Comparison of ENCODE assay signal across 29 cellular contexts in genomic region chr17:31882571-31882970, GRCh38. TPM values are rescaled to one million over a fixed set of nuclear protein-coding genes. Genes with fewer than 3 reads are reported as not detected.
DNase-seq lines count a peak whose midpoint lies in the region; ATAC-seq, FAIRE-seq and TF ChIP-seq lines count a peak whose summit lies in the region.
"Had no signal": no experiment of that assay in that cellular context is flagged by ENCODE, and none has a peak within 500 bp of the region (broad histone marks: within the 10 kb centered on the region; RNA-seq: fewer than 3 reads in every experiment).

No MANE protein-coding gene starts in this region.

- peak overlapping the region; percentile 78 to 94 (median 92) for H3K27ac Mint-ChIP-seq in naive B cell
- H3K27ac Mint-ChIP-seq: activated T-cell treated with anti-CD3 and anti-CD28 coated beads, Interleukin-2, amount 50 U/mL, for 72 hours; HFFc6; T-cell had no signal

- H3K27ac ChIP-seq in VCaP, result peak overlapping the region; percentile 93
- H3K27ac ChIP-seq: dorsolateral prefrontal cortex, SJCRH30, upper lobe of right lung had no signal

- DNase-seq in GM12891 (ENCODE audit: insufficient read length, low spot score) (no peak), MV-4-11 (lab: John Stamatoyannopoulos, UW) (peak; percentile 33), naive B cell (peak; percentile 69)
- DNase-seq: activated CD4-positive, alpha-beta T cell treated with anti-CD3 and anti-CD28 coated beads, Interleukin-2, amount 50 U/mL, for 4 hours; activated naive CD4-positive, alpha-beta T cell treated with anti-CD3 and anti-CD28 coated beads, Interleukin-2, amount 50 U/mL, for 16 hours; activated T-cell treated with anti-CD3 and anti-CD28 coated beads, Interleukin-2, amount 50 U/mL, for 72 hours; amygdala; dorsolateral prefrontal cortex; foreskin melanocyte; GOT3; HFFc6; kidney glomerular epithelial cell; midbrain; naive thymus-derived CD4-positive, alpha-beta T cell; NCI-H1417; NCI-H2081; NCI-H526; occipital lobe; SJCRH30; stimulated activated CD4-positive, alpha-beta T cell treated with anti-CD3 and anti-CD28 coated beads, Interleukin-4, amount 100 ng/mL, for 4 hours; T-cell; upper lobe of right lung had no signal

- FAIRE-seq in GM12891 (lab: Jason Lieb, UNC), result peak; percentile 51
- FAIRE-seq: endometrium, RCC 7860 had no signal

- no peaks in the 10 kb centered on the region for H3K27me3 Mint-ChIP-seq in naive B cell
- H3K27me3 Mint-ChIP-seq: naive thymus-derived CD4-positive, alpha-beta T cell; T-cell had no signal

- H3K36me3 Mint-ChIP-seq in naive B cell, result peaks cover 12 to 15% of the 10 kb centered on the region in 2 donors

- ATAC-seq in naive B cell (ENCODE audit: low read depth in 2 of 2), result peak; percentile 93 to 95
- no peak for ATAC-seq in HG02852 (IDR thresholded peaks at IDR 0.05; ENCODE audit: unreplicated experiment)
- ATAC-seq in GM19452 (IDR thresholded peaks at IDR 0.05; ENCODE audit: unreplicated experiment), result no peak
- ATAC-seq in GM18909 (IDR thresholded peaks at IDR 0.05; ENCODE audit: poor library complexity, unreplicated experiment), result no peak
- ATAC-seq in HG02938 (IDR thresholded peaks at IDR 0.05; ENCODE audit: unreplicated experiment), result no peak
- ATAC-seq: activated T-cell treated with anti-CD3 and anti-CD28 coated beads, Interleukin-2, amount 50 U/mL, for 72 hours; naive thymus-derived CD4-positive, alpha-beta T cell; T-cell; upper lobe of right lung had no signal

- no peaks in the 10 kb centered on the region for H3K9me3 Mint-ChIP-seq in naive B cell
- H3K9me3 Mint-ChIP-seq: activated T-cell treated with anti-CD3 and anti-CD28 coated beads, Interleukin-2, amount 50 U/mL, for 72 hours; HFFc6; naive thymus-derived CD4-positive, alpha-beta T cell; T-cell had no signal

- TF ChIP-seq CTCF in VCaP (conservative IDR thresholded peaks at IDR 0.05), result no peak

- peak overlapping the region; percentile 45 to 88 (median 76) for H3K4me3 Mint-ChIP-seq in naive B cell
- H3K4me3 Mint-ChIP-seq: activated T-cell treated with anti-CD3 and anti-CD28 coated beads, Interleukin-2, amount 50 U/mL, for 72 hours; HFFc6; naive thymus-derived CD4-positive, alpha-beta T cell; T-cell had no signal

- H3K4me1 Mint-ChIP-seq in naive B cell, result peaks cover 3 to 49% (median 26%) of the 10 kb centered on the region in 3 donors
- H3K4me1 Mint-ChIP-seq: T-cell had no signal

- TF ChIP-seq POLR2A in GM12891 (IDR thresholded peaks at IDR 0.05; ENCODE audit: low read depth, low read length), result no peak

TF ChIP-seq in GM12891, 5 proteins besides CTCF, POLR2A, EP300 and RAD21:
- TF ChIP-seq PAX5 (IDR thresholded peaks at IDR 0.05; ENCODE audit: insufficient read depth, low read length, severe bottlenecking) (no peak), TAF1 (IDR thresholded peaks at IDR 0.05; ENCODE audit: low read depth, low read length) (no peak), SPI1 (IDR thresholded peaks at IDR 0.05; ENCODE audit: low read depth, low read length) (peak; percentile 21; the same call in 1 of the 2 replicates)
TF ChIP-seq in GM12891: peak in this region for 1.

RNA-seq across cellular contexts. Expression of gene UTP6, which starts 18.9 kb away (rescaled TPM):
- polyA plus RNA-seq in GM12891 (2012; ENCODE audit: low read depth, missing spikeins), result 54.2 TPM
- polyA plus RNA-seq in naive B cell (ENCODE audit: low read depth in 6 of 6), result 10 to 100 TPM; 36.2 to 95.7 (median 71.9) TPM

RNA-seq across cellular contexts. Expression of gene COPRS, which starts 23.5 kb away (rescaled TPM):
- polyA plus RNA-seq in GM12891 (2012; ENCODE audit: low read depth, missing spikeins), result 15.9 TPM
- 10 to 100 TPM; 63.0 to 81.4 (median 66.9) TPM for polyA plus RNA-seq in naive B cell (ENCODE audit: low read depth in 6 of 6)

RNA-seq across cellular contexts. Expression of gene SUZ12, which starts 54.2 kb away (rescaled TPM):
- polyA plus RNA-seq in GM12891 (2012; ENCODE audit: low read depth, missing spikeins), result 18.2 TPM
- polyA plus RNA-seq in naive B cell (ENCODE audit: low read depth in 6 of 6), result 10 to 100 TPM; 16.4 to 28.4 (median 24.3) TPM

Comparison
In these comparisons a context has a peak if more than half of its experiments do, and no peak if none do; other contexts are left out.
1. ATAC-seq: peak in naive B cell (2 of 2); none in HG02852 (single experiment), GM19452 (single experiment), GM18909 (single experiment) and HG02938 (single experiment).